ENCODE assay signal across 22 cellular contexts in the genomic region with DNA sequence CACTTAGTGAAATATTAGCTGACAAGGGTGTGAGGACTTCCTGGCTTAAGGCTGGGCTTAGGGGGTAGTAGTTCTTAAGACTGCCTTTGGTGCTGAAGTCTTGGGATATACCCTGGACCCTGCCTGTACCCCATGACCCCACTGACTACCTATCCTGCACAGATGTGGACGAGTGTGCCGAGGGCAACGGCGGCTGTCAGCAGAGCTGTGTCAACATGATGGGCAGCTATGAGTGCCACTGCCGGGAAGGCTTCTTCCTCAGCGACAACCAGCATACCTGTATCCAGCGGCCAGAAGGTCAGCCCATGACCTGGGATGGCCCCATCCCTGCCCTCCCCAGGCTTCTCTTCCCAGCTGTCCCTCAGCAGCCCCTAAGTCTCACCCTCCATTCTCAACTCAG. TPM values are rescaled to one million over a fixed set of nuclear protein-coding genes. Genes with fewer than 3 reads are reported as not detected.
DNase-seq lines count a peak whose midpoint lies in the region; ATAC-seq and TF ChIP-seq lines count a peak whose summit lies in the region.
"Had no signal": no experiment of that assay in that cellular context is flagged by ENCODE, and none has a peak within 500 bp of the region (broad histone marks: within the 10 kb centered on the region; RNA-seq: fewer than 3 reads in every experiment).

No MANE protein-coding gene starts in this region.

- H3K36me3 ChIP-seq in esophagus muscularis mucosa (peaks cover 0 to 22% (median 7%) of the 10 kb centered on the region in 4 donors), right lobe of liver (no peaks in the 10 kb centered on the region), spleen (no peaks in the 10 kb centered on the region), gastrocnemius medialis (no peaks in the 10 kb centered on the region), adrenal gland (replicated peaks in 1 of 2) (no peaks in the 10 kb centered on the region)
- H3K36me3 ChIP-seq: BE2C had no signal

- H3K4me1 ChIP-seq in esophagus muscularis mucosa (peaks cover 14 to 35% (median 25%) of the 10 kb centered on the region in 4 donors), right lobe of liver (peaks cover 0 to 16% (median 2%) of the 10 kb centered on the region in 4 donors), spleen (no peaks in the 10 kb centered on the region), gastrocnemius medialis (no peaks in the 10 kb centered on the region), adrenal gland (replicated peaks in 1 of 2) (no peaks in the 10 kb centered on the region)

- TF ChIP-seq POLR2A in esophagus muscularis mucosa (IDR thresholded peaks at IDR 0.05; ENCODE audit: low read depth): no peak
- TF ChIP-seq POLR2A in right lobe of liver (IDR thresholded peaks at IDR 0.05): no peak
- no peak for TF ChIP-seq POLR2A in spleen (IDR thresholded peaks at IDR 0.05)
- TF ChIP-seq POLR2A in gastrocnemius medialis (IDR thresholded peaks at IDR 0.05): no peak
- no peak for TF ChIP-seq POLR2A in adrenal gland (IDR thresholded peaks at IDR 0.05)

- ATAC-seq in right lobe of liver (peak; percentile 20 to 45 (median 37)), gastrocnemius medialis (no peak)
- ATAC-seq: GM12878, HCT116 had no signal

- H3K4me3 ChIP-seq in esophagus muscularis mucosa: no peak overlapping the region
- no peak overlapping the region for H3K4me3 ChIP-seq in right lobe of liver
- no peak overlapping the region for H3K4me3 ChIP-seq in spleen
- H3K4me3 ChIP-seq in gastrocnemius medialis: no peak overlapping the region
- no peak overlapping the region for H3K4me3 ChIP-seq in adrenal gland
- H3K4me3 ChIP-seq: GM12878 had no signal

- DNase-seq in esophagus muscularis mucosa (ENCODE audit: extremely low spot score) (no peak), right lobe of liver (no peak), spleen (peak; percentile 36), NCI-H1048 (lab: John Stamatoyannopoulos, UW) (no peak), NCI-H2029 (lab: John Stamatoyannopoulos, UW) (no peak), gastrocnemius medialis (no peak), adrenal gland (no peak)
- DNase-seq: ACHN; BE2C; CD4-positive, CD25-positive, alpha-beta regulatory T cell; CD8-positive, alpha-beta memory T cell; COR-L47; DMS 273 treated with DMSO at 0.1 percent for 48 hours; DMS53; DND-41; EL; GOT3; H7; HFFc6 had no signal

- H3K27me3 ChIP-seq in esophagus muscularis mucosa (no peaks in the 10 kb centered on the region), right lobe of liver (no peaks in the 10 kb centered on the region), spleen (replicated peaks in 1 of 7) (no peaks in the 10 kb centered on the region), gastrocnemius medialis (no peaks in the 10 kb centered on the region), adrenal gland (no peaks in the 10 kb centered on the region)
- H3K27me3 ChIP-seq: BE2C had no signal

- H3K27ac ChIP-seq in esophagus muscularis mucosa (replicated peaks in 1 of 4) (peak overlapping the region in 3 of 4 donors; percentile 53 to 69 (median 60)), right lobe of liver (peak overlapping the region in 1 of 3 donors; percentile 24), spleen (no peak overlapping the region), gastrocnemius medialis (no peak overlapping the region), adrenal gland (no peak overlapping the region)

- TF ChIP-seq CTCF in esophagus muscularis mucosa (IDR thresholded peaks at IDR 0.05): no peak
- no peak for TF ChIP-seq CTCF in right lobe of liver (IDR thresholded peaks at IDR 0.05)
- no peak for TF ChIP-seq CTCF in spleen (IDR thresholded peaks at IDR 0.05 in 8 of 11, conservative IDR thresholded peaks at IDR 0.05 in 3 of 11)
- no peak for TF ChIP-seq CTCF in gastrocnemius medialis (IDR thresholded peaks at IDR 0.05 in 4 of 5, conservative IDR thresholded peaks at IDR 0.05 in 1 of 5)
- no peak for TF ChIP-seq CTCF in adrenal gland (IDR thresholded peaks at IDR 0.05)

- H3K9me3 ChIP-seq in esophagus muscularis mucosa (peaks cover 0 to 7% (median 0%) of the 10 kb centered on the region in 4 donors), right lobe of liver (no peaks in the 10 kb centered on the region), spleen (peaks cover 0 to 9% (median 0%) of the 10 kb centered on the region in 8 donors), gastrocnemius medialis (no peaks in the 10 kb centered on the region), adrenal gland (replicated peaks in 1 of 3) (no peaks in the 10 kb centered on the region)
- H3K9me3 ChIP-seq: BE2C had no signal

- in situ Hi-C loops in gastrocnemius medialis (cut with MboI; ENCODE audit: low sequenced_read_pairs in 4 of 4): loop anchor here in 2 of 4 donors (25.0 kb wide), 1 partner anchor 244 kb away; no protein-coding TSS in a partner anchor

- TF ChIP-seq EP300 in esophagus muscularis mucosa (IDR thresholded peaks at IDR 0.05): no peak

- 97% methylated on average over 5 of the region's 7 CpGs for WGBS in esophagus muscularis mucosa
- 54% methylated on average over 5 of the region's 7 CpGs for WGBS in right lobe of liver (ENCODE audit: insufficient coverage, low coverage, low lambda C conversion rate, missing lambda C conversion rate)
- WGBS in spleen, 5 donors: 95 to 98% (median 97%) methylated on average over 7 of the region's 7 CpGs
- 95 to 97% (median 96%) methylated on average over 7 of the region's 7 CpGs for WGBS in adrenal gland, 4 donors

- intact Hi-C loops in esophagus muscularis mucosa (cut with DNase I) (no loop called here), right lobe of liver (cut with DNase I) (loop anchor here in 1 of 2 donors (10.0 kb wide), 1 partner anchor 87 kb away; a partner anchor contains a TSS), spleen (cut with DNase I; ENCODE audit: low total_unique reads) (no loop called here), gastrocnemius medialis (cut with DNase I; ENCODE audit: low total_unique reads) (no loop called here), adrenal gland (cut with DNase I) (no loop called here)

RNA-seq across cellular contexts. Expression of a gene that starts 17.8 kb away (rescaled TPM):
- total RNA-seq in esophagus muscularis mucosa (1 to 10 TPM; 1.5 to 8.8 (median 5.6) TPM), right lobe of liver (under 1 TPM in 4 of 6 experiments, not detected in 2; 0.05 to 0.11 (median 0.07) TPM), spleen (under 1 TPM in 6 of 7 donors, not detected in 1; 0.09 to 0.43 (median 0.23) TPM), gastrocnemius medialis (under 1 TPM in 2 of 4 donors, not detected in 2; 0.05 to 0.07 TPM), adrenal gland (10 to 100 TPM in 5 of 8 donors, 1 to 10 TPM in 3; 1.9 to 32.8 (median 12.1) TPM)
- polyA plus RNA-seq in spleen (under 1 TPM; 0.03 to 0.04 (median 0.03) TPM), adrenal gland (1 to 10 TPM in 2 of 3 donors, under 1 TPM in 1; 0.61 to 2.9 (median 1.6) TPM)
- total RNA-seq: CD4-positive, CD25-positive, alpha-beta regulatory T cell; HT-29 had no signal

RNA-seq across cellular contexts. Expression of a gene that starts 28.0 kb away (rescaled TPM):
- 10 to 100 TPM; 33.2 to 47.0 (median 36.2) TPM for total RNA-seq in esophagus muscularis mucosa
- total RNA-seq in right lobe of liver: 10 to 100 TPM; 14.4 to 19.8 (median 17.6) TPM
- 10 to 100 TPM; 51.6 to 80.0 (median 60.9) TPM for total RNA-seq in spleen
- 10 to 100 TPM; 25.6 to 54.9 (median 40.9) TPM for polyA plus RNA-seq in spleen
- 10 to 100 TPM; 26.1 to 35.2 (median 27.5) TPM for total RNA-seq in gastrocnemius medialis
- total RNA-seq in adrenal gland: 10 to 100 TPM; 26.1 to 74.0 (median 45.2) TPM
- 100 to 1,000 TPM in 2 of 3 donors, 10 to 100 TPM in 1; 25.3 to 185 (median 100) TPM for polyA plus RNA-seq in adrenal gland

Comparison
In these comparisons a context has a peak if more than half of its experiments do, and no peak if none do; other contexts are left out.
1. H3K27ac ChIP-seq: peak in esophagus muscularis mucosa (3 of 4); none in spleen (0 of 8), gastrocnemius medialis (0 of 4) and adrenal gland (0 of 5).
2. ATAC-seq: peak in right lobe of liver (4 of 4); none in gastrocnemius medialis (0 of 2).